8 cellular contexts compared by ENCODE assay signal in the genomic region with DNA sequence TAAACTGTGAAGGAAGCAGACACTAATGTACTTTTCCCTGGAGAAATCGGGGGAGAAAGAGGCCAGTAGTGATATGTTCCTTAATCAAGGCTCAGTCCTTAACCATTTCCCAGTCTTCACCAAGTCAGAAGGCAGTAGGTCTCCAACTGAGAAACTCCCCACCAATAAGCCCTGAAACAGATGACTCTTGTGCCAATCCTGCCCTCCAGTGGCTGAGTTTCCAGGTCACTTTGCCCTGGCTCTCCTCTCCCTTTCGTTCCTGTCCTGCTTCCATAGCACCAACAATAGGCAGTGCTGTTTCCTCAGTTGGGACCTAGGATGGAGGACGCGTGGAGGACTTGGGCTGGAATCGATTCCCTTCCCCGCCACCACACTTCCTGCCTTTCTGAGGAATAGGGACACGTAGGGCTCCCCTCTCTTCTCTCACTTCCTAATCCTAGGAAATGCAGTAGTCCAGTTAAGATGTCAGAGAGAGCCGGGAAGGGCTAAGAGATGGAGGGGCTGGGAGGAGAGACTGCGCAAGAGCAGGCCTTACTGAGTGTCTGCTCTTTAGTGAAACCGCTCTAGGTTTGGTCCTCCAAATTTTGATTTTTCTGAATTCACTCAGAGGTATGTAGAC. TPM values are rescaled to one million over a fixed set of nuclear protein-coding genes. Genes with fewer than 3 reads are reported as not detected.
DNase-seq lines count a peak whose midpoint lies in the region; ATAC-seq and TF ChIP-seq lines count a peak whose summit lies in the region.

No MANE protein-coding gene starts in this region.

- no peaks in the 10 kb centered on the region for H3K27me3 Mint-ChIP-seq in MCF 10A (ENCODE audit: insufficient read depth, unreplicated experiment)
- no peaks in the 10 kb centered on the region for H3K27me3 Mint-ChIP-seq in chondrocyte (ENCODE audit: low read depth)
- peaks cover 8% of the 10 kb centered on the region for H3K27me3 Mint-ChIP-seq in nephron (ENCODE audit: low read depth)

- no peak for ATAC-seq in HG03097 (IDR thresholded peaks at IDR 0.05; ENCODE audit: low FRiP score, unreplicated experiment)

- H3K27me3 ChIP-seq in breast epithelium, result no peaks in the 10 kb centered on the region
- no peaks in the 10 kb centered on the region for H3K27me3 ChIP-seq in OCI-LY3 (ENCODE audit: low read depth, low read length)

- no TSS peak for BruUV-seq in MCF 10A (replicated peaks; lab: Mats Ljungman, UMichigan)

- POLR2A ChIA-PET in MCF 10A (lab: Yijun Ruan, JAX), result no interaction called here

- H4K20me1 ChIP-seq in OCI-LY3 (ENCODE audit: insufficient read depth, low read length), result no peaks in the 10 kb centered on the region

- no peak overlapping the region for H3K4me2 ChIP-seq in OCI-LY3 (ENCODE audit: low read length)

- H3K4me3 Mint-ChIP-seq in MCF 10A (ENCODE audit: unreplicated experiment) (no peak overlapping the region), chondrocyte (ENCODE audit: unreplicated experiment) (no peak overlapping the region), nephron (no peak overlapping the region)

- no peak overlapping the region for H3K9ac ChIP-seq in OCI-LY3 (ENCODE audit: low read length)

- CTCF ChIA-PET in MCF 10A (lab: Yijun Ruan, JAX), result interaction anchor here (0.7 to 8.5 kb wide), 10 partner anchors 11 to 127 kb away, joined by 3 to 168 read pairs (median 6); no protein-coding TSS in a partner anchor

- no peak for TF ChIP-seq POLR2A in breast epithelium (IDR thresholded peaks at IDR 0.05)

- H3K36me3 Mint-ChIP-seq in MCF 10A (ENCODE audit: insufficient read depth, unreplicated experiment) (no peaks in the 10 kb centered on the region), chondrocyte (ENCODE audit: low read depth) (no peaks in the 10 kb centered on the region), nephron (ENCODE audit: low read depth) (no peaks in the 10 kb centered on the region)

- no peaks in the 10 kb centered on the region for H3K9me3 ChIP-seq in breast epithelium
- no peaks in the 10 kb centered on the region for H3K9me3 ChIP-seq in OCI-LY3 (ENCODE audit: insufficient read depth, low read length)

- H3K79me2 ChIP-seq in OCI-LY3 (ENCODE audit: low read length), result no peaks in the 10 kb centered on the region

- H3K9me3 Mint-ChIP-seq in MCF 10A (ENCODE audit: unreplicated experiment), result no peaks in the 10 kb centered on the region
- no peaks in the 10 kb centered on the region for H3K9me3 Mint-ChIP-seq in chondrocyte (ENCODE audit: low read depth)
- H3K9me3 Mint-ChIP-seq in nephron, result no peaks in the 10 kb centered on the region

- H3K36me3 ChIP-seq in breast epithelium (no peaks in the 10 kb centered on the region), OCI-LY3 (replicated peaks; ENCODE audit: low read depth, low read length) (no peaks in the 10 kb centered on the region)

- no peaks in the 10 kb centered on the region for H3K4me1 ChIP-seq in breast epithelium
- peaks cover 4% of the 10 kb centered on the region; the same call in 1 of the 2 replicates for H3K4me1 ChIP-seq in OCI-LY3 (ENCODE audit: low read length)

- intact Hi-C loops in MCF 10A (cut with micrococcal nuclease) (loop anchor here (1.0 kb wide), 2 partner anchors 52 to 125 kb away; no protein-coding TSS in a partner anchor), breast epithelium (cut with DNase I; ENCODE audit: low total_unique reads) (no loop called here)

- H3K4me1 Mint-ChIP-seq in MCF 10A (ENCODE audit: insufficient read depth, unreplicated experiment) (no peaks in the 10 kb centered on the region), chondrocyte (ENCODE audit: low read depth) (no peaks in the 10 kb centered on the region), nephron (no peaks in the 10 kb centered on the region)

- peak; percentile 79 for DNase-seq in MCF 10A (ENCODE audit: unreplicated experiment)
- DNase-seq in breast epithelium (ENCODE audit: low spot score in 2 of 2), result no peak
- peak; percentile 70 for DNase-seq in HPDE6-E6E7 (ENCODE audit: extremely low spot score)
- DNase-seq in chondrocyte (ENCODE audit: low spot score), result no peak
- DNase-seq in GM19240 (ENCODE audit: insufficient read length, low spot score), result no peak

- H2AFZ ChIP-seq in OCI-LY3 (ENCODE audit: low read depth, low read length), result no peak overlapping the region

- H3K4me3 ChIP-seq in breast epithelium (no peak overlapping the region), OCI-LY3 (ENCODE audit: low read length) (no peak overlapping the region)

- H3K27ac ChIP-seq in breast epithelium, result no peak overlapping the region
- H3K27ac ChIP-seq in OCI-LY3 (ENCODE audit: low read length), result no peak overlapping the region

- TF ChIP-seq CTCF in MCF 10A (IDR thresholded peaks at IDR 0.05; ENCODE audit: unreplicated experiment) (peak; percentile 59), breast epithelium (IDR thresholded peaks at IDR 0.05) (peak in 1 of 3 donors; percentile 9), OCI-LY3 (IDR thresholded peaks at IDR 0.05; ENCODE audit: low read depth, low read length) (peak; percentile 50), chondrocyte (IDR thresholded peaks at IDR 0.05) (peak; percentile 86), nephron (IDR thresholded peaks at IDR 0.05; ENCODE audit: unreplicated experiment in 3 of 3) (peak; percentile 46 to 56 (median 49))

- H3K27ac Mint-ChIP-seq in MCF 10A (ENCODE audit: low read depth, unreplicated experiment), result no peak overlapping the region
- no peak overlapping the region for H3K27ac Mint-ChIP-seq in chondrocyte (ENCODE audit: unreplicated experiment)
- H3K27ac Mint-ChIP-seq in nephron, result no peak overlapping the region

RNA-seq across cellular contexts. Expression of gene ATOH7, which starts 23.4 kb away (rescaled TPM):
- total RNA-seq in MCF 10A (2022), result not detected in 2 replicates
- total RNA-seq in breast epithelium, result under 1 TPM in 1 of 3 donors, not detected in 2; 0.64 TPM
- not detected in 3 replicates for total RNA-seq in chondrocyte

Comparison
In these comparisons a context has a peak if more than half of its experiments do, and no peak if none do; other contexts are left out.
1. DNase-seq: peak in MCF 10A (single experiment) and HPDE6-E6E7 (single experiment); none in breast epithelium (0 of 2), chondrocyte (single experiment) and GM19240 (single experiment).